ENCODE assay signal across 8 cellular contexts in the genomic region with DNA sequence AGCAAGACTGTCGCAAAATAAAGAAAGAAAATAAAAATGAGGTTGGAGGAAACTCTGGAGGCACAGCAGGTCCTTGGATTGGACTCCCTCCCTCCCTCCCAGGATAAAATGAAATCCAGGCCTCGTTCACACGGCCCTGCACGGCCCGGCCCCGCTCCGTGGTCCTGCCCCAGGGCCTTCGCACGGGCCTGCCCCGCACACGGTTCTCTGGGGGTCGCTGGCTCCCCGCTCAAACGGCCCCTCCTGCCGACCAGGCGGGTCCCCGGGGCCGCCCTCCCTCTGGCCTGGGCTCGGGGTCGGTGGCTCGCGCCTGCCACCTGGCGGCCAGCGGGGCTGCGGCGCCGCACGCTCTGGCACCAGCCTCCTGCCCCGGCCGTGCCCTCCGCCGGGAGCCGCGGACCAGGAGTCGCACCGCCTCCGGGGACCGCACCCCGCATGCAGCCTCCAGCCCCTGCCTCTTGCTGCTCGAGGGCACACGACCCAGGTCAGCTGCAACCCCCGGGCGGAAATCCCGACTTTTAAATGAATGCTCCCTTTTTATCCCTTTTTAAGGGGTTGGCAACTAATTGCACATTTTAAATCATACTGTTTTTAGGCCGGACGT. TPM values are rescaled to one million over a fixed set of nuclear protein-coding genes. Genes with fewer than 3 reads are reported as not detected.
A peak's percentile ranks its signal among the peaks of the same experiment; 100 is the strongest.
DNase-seq lines count a peak whose midpoint lies in the region.

No MANE protein-coding gene starts in this region.

- DNase-seq in DMS 273 treated with DMSO at 0.1 percent for 48 hours (lab: John Stamatoyannopoulos, UW) (peak; percentile 20), HCEC 1CT (peak; percentile 37), NCI-H1694 treated with DMSO at 0.1 percent for 48 hours (lab: John Stamatoyannopoulos, UW) (peak; percentile 5), dermis blood vessel endothelial cell (peak; percentile 75), medulla oblongata (ENCODE audit: extremely low spot score) (peak; percentile 71), SIG-M5 (lab: John Stamatoyannopoulos, UW) (no peak)
- peak; percentile 70 for DNase-seq in activated CD4-positive, alpha-beta T cell treated with anti-CD3 and anti-CD28 coated beads, Interleukin-2, amount 50 U/mL, for 1 hour
- peak; percentile 50 for DNase-seq in stimulated activated CD8-positive, alpha-beta memory T cell treated with anti-CD3 and anti-CD28 coated beads, Interleukin-12 subunit alpha, Interleukin-12 subunit beta, amount 100 ng/mL, for 1 hour (ENCODE audit: low read depth)

RNA-seq across cellular contexts. Expression of a gene that starts 1.5 kb away (rescaled TPM):
- 69.9 and 83.3 TPM in 2 replicates for total RNA-seq in dermis blood vessel endothelial cell

RNA-seq across cellular contexts. Expression of a gene that starts 17.6 kb away (rescaled TPM):
- 0.28 and 1.0 TPM in 2 replicates for total RNA-seq in dermis blood vessel endothelial cell

RNA-seq across cellular contexts. Expression of a gene that starts 38.3 kb away (rescaled TPM):
- 67.2 and 78.9 TPM in 2 replicates for total RNA-seq in dermis blood vessel endothelial cell

RNA-seq across cellular contexts. Expression of a gene that starts 38.7 kb away (rescaled TPM):
- not detected in 2 replicates for total RNA-seq in dermis blood vessel endothelial cell

RNA-seq across cellular contexts. Expression of a gene that starts 43.7 kb away (rescaled TPM):
- 108 and 253 TPM in 2 replicates for total RNA-seq in dermis blood vessel endothelial cell
